In genomic region chr12:15670756-15671155, GRCh38 we compare ENCODE assay signal across 21 cellular contexts.
DNase-seq lines count a peak whose midpoint lies in the region; ATAC-seq, FAIRE-seq and TF ChIP-seq lines count a peak whose summit lies in the region.
"Had no signal": no experiment of that assay in that cellular context is flagged by ENCODE, and none has a peak within 500 bp of the region (broad histone marks: within the 10 kb centered on the region; RNA-seq: fewer than 3 reads in every experiment).

No MANE protein-coding gene starts in this region.

- no peak for FAIRE-seq in GM12878 (lab: Jason Lieb, UNC)
- FAIRE-seq: A204.1, GM12891, GM18507 had no signal

- H3K27ac ChIP-seq in ACC112 (ENCODE audit: low read depth, low read length) = peak overlapping the region; percentile 51
- no peak overlapping the region for H3K27ac ChIP-seq in IMR-90 (ENCODE audit: insufficient read depth, low read length)
- no peak overlapping the region for H3K27ac ChIP-seq in GM12878 (ENCODE audit: control insufficient read depth, insufficient read depth)
- H3K27ac ChIP-seq: BLaER1 treated with 17β-estradiol and CSF1 and Interleukin-3, amounts not matched to agents 10 nM and 100 nM had no signal

- H3K9me3 ChIP-seq in IMR-90 (ENCODE audit: control insufficient read depth, insufficient read depth, low read length) = no peaks in the 10 kb centered on the region
- no peaks in the 10 kb centered on the region for H3K9me3 ChIP-seq in GM12878 (replicated peaks; ENCODE audit: control insufficient read depth, insufficient read depth, low read length)
- H3K9me3 ChIP-seq: BE2C; BLaER1 treated with 17β-estradiol and CSF1 and Interleukin-3, amounts not matched to agents 10 nM and 100 nM; Caco-2; HAP-1 had no signal

- no peak for DNase-seq in IMR-90
- DNase-seq in GM12878 (ENCODE audit: low read depth, low spot score) = no peak
- DNase-seq in EL = no peak
- DNase-seq: ACHN; AML-193; BE2C; Caco-2; CD4-positive, alpha-beta T cell; DMS153; DND-41; GDM1; HFFc6 had no signal

- H2AK9ac ChIP-seq in IMR-90 (replicated peaks; ENCODE audit: low read depth, low read length, poor library complexity) = no peak overlapping the region

- RAD21 ChIA-PET in GM12878 (lab: Charles Lee; ENCODE audit: unreplicated experiment) = interaction anchor here (1.2 kb wide), 1 partner anchor 15 kb away, joined by 3 read pairs; no protein-coding TSS in a partner anchor

- H2AFZ ChIP-seq in ACC112 (ENCODE audit: low read length, unreplicated experiment) (no peak overlapping the region), IMR-90 (replicated peaks; ENCODE audit: low read length, poor library complexity) (no peak overlapping the region), GM12878 (ENCODE audit: control insufficient read depth, low read depth, low read length) (no peak overlapping the region)
- H2AFZ ChIP-seq: GM23338 had no signal

- H4K91ac ChIP-seq in IMR-90 (ENCODE audit: insufficient read depth, low read depth, low read length) = no peak overlapping the region

- H3K56ac ChIP-seq in IMR-90 (ENCODE audit: extremely low read depth, insufficient read depth, low read length) = no peak overlapping the region

- H2AK5ac ChIP-seq in IMR-90 (ENCODE audit: low read depth, low read length) = no peak overlapping the region

- H3K14ac ChIP-seq in IMR-90 (replicated peaks; ENCODE audit: low read depth, low read length) = no peak overlapping the region

- peaks cover 0 to 24% of the 10 kb centered on the region in 2 experiments; a peak in 3 of 4 replicates for H3K79me1 ChIP-seq in IMR-90 (ENCODE audit: low read depth in 1 of 2, low read length in 2 of 2)

- no peak overlapping the region for H3K23ac ChIP-seq in IMR-90 (ENCODE audit: low read depth, low read length)

- POLR2A ChIA-PET in IMR-90 (lab: Charles Lee; ENCODE audit: unreplicated experiment) (no interaction called here), GM12878 (lab: Charles Lee) (interaction anchor here (0.9 kb wide), 1 partner anchor 64 kb away, joined by 3 read pairs; no protein-coding TSS in a partner anchor)

- no CpG with 5 or more reads among the region's 3 CpGs for WGBS in IMR-90 (ENCODE audit: extremely low coverage in 2 of 2, insufficient read length in 1 of 2), 2 experiments
- 83% methylated on average over 3 of the region's 3 CpGs for WGBS in GM12878 (ENCODE audit: insufficient coverage, insufficient replicate concordance, low lambda C conversion rate, missing lambda C conversion rate)

- H4K8ac ChIP-seq in IMR-90 (ENCODE audit: low read depth in 2 of 2, low read length in 2 of 2) = no peak overlapping the region

- no peak overlapping the region for H3K4me2 ChIP-seq in IMR-90 (ENCODE audit: low read depth, low read length)
- no peak overlapping the region for H3K4me2 ChIP-seq in GM12878 (ENCODE audit: control insufficient read depth, insufficient read depth)
- H3K4me2 ChIP-seq: BLaER1 treated with 17β-estradiol and CSF1 and Interleukin-3, amounts not matched to agents 10 nM and 100 nM; GM23338 had no signal

- SMC1A ChIA-PET in GM12878 (lab: Charles Lee; ENCODE audit: uncharacterized antibody, unreplicated experiment) = interaction anchor here (0.7 to 4.2 kb wide), 5 partner anchors 12 to 85 kb away, joined by 3 to 26 read pairs (median 3); no protein-coding TSS in a partner anchor

- intact Hi-C loops in IMR-90 (cut with micrococcal nuclease) = no loop called here
- intact Hi-C loops in GM12878 (cut with micrococcal nuclease; ENCODE audit: unreplicated experiment) = no loop called here

- CTCF ChIA-PET in IMR-90 (lab: Yijun Ruan, JAX) = no interaction called here
- CTCF ChIA-PET in GM12878 (lab: Yijun Ruan, JAX) = interaction anchor here (1.5 kb wide), 1 partner anchor 87 kb away, joined by 3 read pairs; no protein-coding TSS in a partner anchor

- no peak overlapping the region for H3K4ac ChIP-seq in IMR-90 (ENCODE audit: low read depth, low read length)

- peak overlapping the region; percentile 55; the same call in 1 of the 2 replicates for H3K18ac ChIP-seq in IMR-90 (ENCODE audit: low read depth, low read length)

- peaks cover 33% of the 10 kb centered on the region for H3K79me2 ChIP-seq in ACC112 (ENCODE audit: control insufficient read depth, insufficient read depth, low read length, unreplicated experiment)
- no peaks in the 10 kb centered on the region for H3K79me2 ChIP-seq in GM12878 (ENCODE audit: control insufficient read depth, insufficient read depth, low read length)

- no peak overlapping the region for H3K9ac ChIP-seq in IMR-90 (ENCODE audit: low read depth, low read length)
- H3K9ac ChIP-seq in GM12878 (ENCODE audit: control insufficient read depth, insufficient read depth, low read length) = no peak overlapping the region
- H3K9ac ChIP-seq: BLaER1 treated with 17β-estradiol and CSF1 and Interleukin-3, amounts not matched to agents 10 nM and 100 nM had no signal

- TF ChIP-seq POLR2A in IMR-90 (IDR thresholded peaks at IDR 0.05; ENCODE audit: low read depth, low read length) (no peak), GM12878 (IDR thresholded peaks at IDR 0.05; ENCODE audit: low read depth, low read length) (no peak)

- H3K27me3 ChIP-seq in ACC112 (ENCODE audit: insufficient read depth, low read length) (no peaks in the 10 kb centered on the region), IMR-90 (ENCODE audit: control insufficient read depth, insufficient read depth, low read length) (no peaks in the 10 kb centered on the region), GM12878 (replicated peaks in 1 of 2; ENCODE audit: control insufficient read depth in 2 of 2, insufficient read depth in 2 of 2, low read length in 1 of 2) (no peaks in the 10 kb centered on the region)
- H3K27me3 ChIP-seq: BLaER1 treated with 17β-estradiol and CSF1 and Interleukin-3, amounts not matched to agents 10 nM and 100 nM had no signal

- H3K4me3 ChIP-seq in ACC112 (ENCODE audit: low read depth, low read length) (no peak overlapping the region), IMR-90 (ENCODE audit: insufficient read depth, low read depth, low read length) (no peak overlapping the region), GM12878 (no peak overlapping the region)
- H3K4me3 ChIP-seq: BLaER1 treated with 17β-estradiol and CSF1 and Interleukin-3, amounts not matched to agents 10 nM and 100 nM; GM23338; HAP-1 had no signal

- BruUV-seq in IMR-90 (replicated peaks; lab: Mats Ljungman, UMichigan) (no TSS peak), GM12878 (replicated peaks; lab: Mats Ljungman, UMichigan) (no TSS peak)

- no peak for TF ChIP-seq RAD21 in IMR-90 (IDR thresholded peaks at IDR 0.05; ENCODE audit: low read length)
- TF ChIP-seq RAD21 in GM12878 (IDR thresholded peaks at IDR 0.05; ENCODE audit: insufficient read depth, low read depth, low read length) = no peak

- dilution Hi-C loops in IMR-90 (cut with HindIII; ENCODE audit: low sequenced_read_pairs, unreplicated experiment) = no loop called here

- TF ChIP-seq EP300 in GM12878 (IDR thresholded peaks at IDR 0.05; ENCODE audit: borderline replicate concordance in 1 of 2, control insufficient read depth in 1 of 2, low read depth in 2 of 2, low read length in 2 of 2) = no peak

- no peak overlapping the region for H2BK20ac ChIP-seq in IMR-90 (ENCODE audit: low read depth, low read length)

- TF ChIP-seq CTCF in IMR-90 (conservative IDR thresholded peaks at IDR 0.05; ENCODE audit: low read depth, low read length) = no peak
- no peak for TF ChIP-seq CTCF in GM12878 (IDR thresholded peaks at IDR 0.05 in 2 of 3, conservative IDR thresholded peaks at IDR 0.05 in 1 of 3; ENCODE audit: control insufficient read depth in 2 of 3, extremely low read depth in 1 of 3, insufficient read depth in 1 of 3, low read depth in 3 of 3, low read length in 3 of 3)

- no peak overlapping the region for H4K5ac ChIP-seq in IMR-90 (ENCODE audit: low read depth, low read length)

- in situ Hi-C loops in IMR-90 (cut with MboI; ENCODE audit: low sequenced_read_pairs) = no loop called here
- in situ Hi-C loops in GM12878 (cut with MboI) = no loop called here

- ATAC-seq in IMR-90 (ENCODE audit: low read depth) = no peak
- ATAC-seq in GM12878 = peak; percentile 62
- no peak for ATAC-seq in HG02759 (IDR thresholded peaks at IDR 0.05; ENCODE audit: unreplicated experiment)
- ATAC-seq in HG03342 (IDR thresholded peaks at IDR 0.05; ENCODE audit: unreplicated experiment) = no peak
- ATAC-seq: GM23338 had no signal

- peaks cover 42% of the 10 kb centered on the region for H3K36me3 ChIP-seq in ACC112 (ENCODE audit: insufficient read depth, low read length)
- H3K36me3 ChIP-seq in IMR-90 (ENCODE audit: control insufficient read depth, insufficient read depth, low read length) = peaks cover 3% of the 10 kb centered on the region; the same call in 1 of the 2 replicates
- H3K36me3 ChIP-seq in GM12878 (ENCODE audit: control insufficient read depth in 2 of 2, insufficient read depth in 2 of 2, low read length in 1 of 2) = no peaks in the 10 kb centered on the region
- H3K36me3 ChIP-seq: BE2C, HAP-1 had no signal

- H2BK120ac ChIP-seq in IMR-90 (ENCODE audit: low read depth, low read length) = peak overlapping the region; percentile 10; the same call in 1 of the 2 replicates

- H3K9me1 ChIP-seq in IMR-90 (ENCODE audit: insufficient read depth, low read length) = no peaks in the 10 kb centered on the region; the same call in 1 of the 2 replicates

- H2BK5ac ChIP-seq in IMR-90 (ENCODE audit: low read depth, low read length, poor library complexity, severe bottlenecking) = no peak overlapping the region

- H3K4me1 ChIP-seq in ACC112 (ENCODE audit: control insufficient read depth, insufficient read depth, low read length, unreplicated experiment) (peaks cover 48% of the 10 kb centered on the region), IMR-90 (ENCODE audit: control insufficient read depth, insufficient read depth, low read length) (peaks cover 5% of the 10 kb centered on the region), GM12878 (ENCODE audit: control insufficient read depth, insufficient read depth, low read length) (no peaks in the 10 kb centered on the region)
- H3K4me1 ChIP-seq: BE2C; BLaER1 treated with 17β-estradiol and CSF1 and Interleukin-3, amounts not matched to agents 10 nM and 100 nM had no signal

- H2BK15ac ChIP-seq in IMR-90 (ENCODE audit: low read depth, low read length) = no peak overlapping the region

- H4K20me1 ChIP-seq in IMR-90 (ENCODE audit: insufficient read depth, low read length) = no peaks in the 10 kb centered on the region
- no peaks in the 10 kb centered on the region for H4K20me1 ChIP-seq in GM12878 (ENCODE audit: control insufficient read depth, insufficient read depth)
- H4K20me1 ChIP-seq: BLaER1 treated with 17β-estradiol and CSF1 and Interleukin-3, amounts not matched to agents 10 nM and 100 nM had no signal

TF ChIP-seq in IMR-90, 13 proteins besides CTCF, POLR2A, EP300 and RAD21 (continues in another document):
- TF ChIP-seq NFE2L2 (IDR thresholded peaks at IDR 0.05; ENCODE audit: low read depth, low read length) = no peak

TF ChIP-seq in GM12878, 131 proteins besides CTCF, POLR2A, EP300 and RAD21 (continues in another document):
- TF ChIP-seq BHLHE40 (IDR thresholded peaks at IDR 0.05; ENCODE audit: borderline replicate concordance in 1 of 2, low read depth in 2 of 2, low read length in 1 of 2) (peak in 1 of 2 experiments; percentile 33; a peak in 1 of 4 replicates), CBX5 (IDR thresholded peaks at IDR 0.05; ENCODE audit: low read depth) (no peak), SIX5 (IDR thresholded peaks at IDR 0.05; ENCODE audit: low read depth, low read length, severe bottlenecking) (no peak)
